22 cellular contexts compared by ENCODE assay signal in genomic region chr15:89770041-89770440, GRCh38. TPM values are rescaled to one million over a fixed set of nuclear protein-coding genes. Genes with fewer than 3 reads are reported as not detected.
A peak's percentile ranks its signal among the peaks of the same experiment; 100 is the strongest.
DNase-seq lines count a peak whose midpoint lies in the region; ATAC-seq, FAIRE-seq and TF ChIP-seq lines count a peak whose summit lies in the region.
"Had no signal": no experiment of that assay in that cellular context is flagged by ENCODE, and none has a peak within 500 bp of the region (broad histone marks: within the 10 kb centered on the region; RNA-seq: fewer than 3 reads in every experiment).

No MANE protein-coding gene starts in this region.

- no peaks in the 10 kb centered on the region for H3K27me3 ChIP-seq in MG63
- H3K27me3 ChIP-seq in bronchial epithelial cell (ENCODE audit: control insufficient read depth, insufficient read depth, low read length): no peaks in the 10 kb centered on the region
- H3K27me3 ChIP-seq in left lung: no peaks in the 10 kb centered on the region
- H3K27me3 ChIP-seq: dorsolateral prefrontal cortex, thyroid gland had no signal

- intact Hi-C loops in left lung (cut with DNase I): no loop called here

- ATAC-seq in left lung (peak; percentile 20), HG02759 (IDR thresholded peaks at IDR 0.05; ENCODE audit: unreplicated experiment) (no peak), GM21825 (IDR thresholded peaks at IDR 0.05; ENCODE audit: unreplicated experiment) (no peak)
- ATAC-seq: sciatic nerve; stimulated activated naive B cell treated with anti-CD40 and anti-IgM and Interleukin-4, amounts not matched to agents 10 μg/mL and 1 μg/mL and 100 μg/mL, for 72 hours had no signal

- DNase-seq in MG63: peak; percentile 80
- peak; percentile 35 for DNase-seq in bronchial epithelial cell (ENCODE audit: low read depth)
- peak in 1 of 2 donors; percentile 16 for DNase-seq in left lung
- DNase-seq in HT-29 (ENCODE audit: low spot score): no peak
- DNase-seq in mesenteric fat pad (ENCODE audit: low spot score): no peak
- DNase-seq: activated CD4-positive, alpha-beta T cell treated with anti-CD3 and anti-CD28 coated beads, Interleukin-2, amount 50 U/mL, for 4 hours; activated naive CD4-positive, alpha-beta T cell treated with anti-CD3 and anti-CD28 coated beads, Interleukin-2, amount 10 ng/mL, durations not matched to agents 7 days and 5 days; DMS79 treated with DMSO at 0.1 percent for 48 hours; dorsolateral prefrontal cortex; Kasumi-1; NCI-H1105 treated with DMSO at 0.1 percent for 48 hours; NCI-H2107; NCI-H526; SIG-M5; stimulated activated naive B cell treated with anti-CD40 and anti-IgM and Interleukin-4, amounts not matched to agents 10 μg/mL and 1 μg/mL and 100 μg/mL, for 72 hours; thyroid gland; WERI-Rb-1 had no signal

- H3K27ac ChIP-seq in C4-2B (peak overlapping the region; percentile 14), left lung (no peak overlapping the region)
- H3K27ac ChIP-seq: dorsolateral prefrontal cortex, thyroid gland, WERI-Rb-1 had no signal

- H3K9me3 ChIP-seq in MG63 (no peaks in the 10 kb centered on the region), left lung (no peaks in the 10 kb centered on the region)
- H3K9me3 ChIP-seq: thyroid gland had no signal

- H3K36me3 ChIP-seq in MG63 (no peaks in the 10 kb centered on the region), bronchial epithelial cell (ENCODE audit: control insufficient read depth, insufficient read depth, low read length) (no peaks in the 10 kb centered on the region), left lung (no peaks in the 10 kb centered on the region)
- H3K36me3 ChIP-seq: thyroid gland, WERI-Rb-1 had no signal

- H3K4me1 ChIP-seq in left lung: no peaks in the 10 kb centered on the region

- TF ChIP-seq CTCF in C4-2B (conservative IDR thresholded peaks at IDR 0.05) (no peak), bronchial epithelial cell (IDR thresholded peaks at IDR 0.05; ENCODE audit: insufficient read depth, low read length, severe bottlenecking) (no peak), left lung (IDR thresholded peaks at IDR 0.05) (no peak)

- H3K4me3 ChIP-seq in MG63 (no peak overlapping the region), bronchial epithelial cell (ENCODE audit: low read depth, low read length) (no peak overlapping the region), left lung (no peak overlapping the region)
- H3K4me3 ChIP-seq: dorsolateral prefrontal cortex, thyroid gland had no signal

- FAIRE-seq in bronchial epithelial cell (lab: Jason Lieb, UNC): peak; percentile 43

RNA-seq across cellular contexts. Expression of gene MESP2, which starts 6.1 kb away (rescaled TPM):
- 1.8 TPM in 1 of 2 replicates, not detected in the other for total RNA-seq in MG63 (2014; rRNA removed; shearing (Covaris generic); ENCODE audit: low replicate concordance)
- 0.13 and 0.26 TPM in 2 replicates for total RNA-seq in bronchial epithelial cell
- total RNA-seq in left lung: under 1 TPM in 1 of 2 donors, not detected in 1; 0.35 TPM
- total RNA-seq in HT-29 (2014; rRNA removed; shearing (Covaris generic)): 0.15 TPM in 1 of 2 replicates, not detected in the other
- total RNA-seq in mesenteric fat pad: 0.96 TPM
- total RNA-seq: glomerular endothelial cell had no signal

RNA-seq across cellular contexts. Expression of gene MESP1, which starts 19.0 kb away (rescaled TPM):
- total RNA-seq in MG63 (2014; rRNA removed; shearing (Covaris generic); ENCODE audit: low replicate concordance): 2.2 and 8.9 TPM in 2 replicates
- 0.26 and 1.4 TPM in 2 replicates for total RNA-seq in bronchial epithelial cell
- 1 to 10 TPM; 3.0 to 4.2 TPM for total RNA-seq in left lung
- 0.23 and 0.71 TPM in 2 replicates for total RNA-seq in HT-29 (2014; rRNA removed; shearing (Covaris generic))
- 16.0 TPM for total RNA-seq in mesenteric fat pad

RNA-seq across cellular contexts. Expression of gene ANPEP, which starts 44.6 kb away (rescaled TPM):
- 24.9 and 43.8 TPM in 2 replicates for total RNA-seq in MG63 (2014; rRNA removed; shearing (Covaris generic); ENCODE audit: low replicate concordance)
- total RNA-seq in bronchial epithelial cell (0.13 and 0.53 TPM in 2 replicates), left lung (100 to 1,000 TPM in 1 of 2 donors, 10 to 100 TPM in 1; 27.2 to 139 TPM), mesenteric fat pad (50.3 TPM)
- 0.05 and 0.10 TPM in 2 replicates for total RNA-seq in HT-29 (2014; rRNA removed; shearing (Covaris generic))

Comparison
In these comparisons a context has a peak if more than half of its experiments do, and no peak if none do; other contexts are left out.
1. DNase-seq: peak in MG63 (single experiment) and bronchial epithelial cell (single experiment); none in HT-29 (single experiment) and mesenteric fat pad (single experiment).
2. RNA of gene ANPEP, which starts 44.6 kb away (total RNA-seq): 27.2 to 139 TPM in left lung, 50.3 TPM in mesenteric fat pad (single experiment) and 24.9 to 43.8 TPM in MG63; 0.13 to 0.53 TPM in bronchial epithelial cell and 0.05 to 0.10 TPM in HT-29; every median in the first group is over 10 times any median in the second.